In the genomic region with DNA sequence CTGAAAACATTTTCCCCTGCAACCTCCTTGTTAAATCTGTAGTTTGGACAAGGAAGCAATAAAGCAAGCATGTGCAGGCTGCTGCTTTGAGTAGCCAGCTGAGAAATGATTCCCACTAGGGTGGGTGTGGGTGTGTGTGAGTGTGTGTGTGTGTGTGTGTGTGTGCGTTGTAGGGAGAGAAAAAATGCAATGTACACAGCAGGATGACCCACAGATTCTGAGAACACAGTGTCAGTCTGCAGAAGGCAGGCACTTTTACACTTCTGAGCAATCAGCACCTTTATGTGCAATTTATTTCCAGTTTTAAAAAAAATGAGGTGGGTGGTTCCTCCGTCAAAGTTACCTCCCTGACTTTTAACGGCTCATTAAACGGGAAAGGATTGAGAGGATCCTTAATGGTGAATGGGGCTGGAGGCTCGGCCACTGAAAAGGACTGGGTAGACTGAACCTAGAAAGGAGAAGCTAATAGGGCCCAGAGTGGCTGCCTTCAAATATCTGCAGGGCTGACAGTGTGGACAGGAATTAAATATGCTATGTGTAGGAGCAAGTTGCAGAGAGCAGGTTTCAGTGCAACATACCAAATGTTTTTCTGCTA, we compare ENCODE assay signal across 18 cellular contexts. TPM values are rescaled to one million over a fixed set of nuclear protein-coding genes. Genes with fewer than 3 reads are reported as not detected.
DNase-seq lines count a peak whose midpoint lies in the region; ATAC-seq and TF ChIP-seq lines count a peak whose summit lies in the region.
"Had no signal": no experiment of that assay in that cellular context is flagged by ENCODE, and none has a peak within 500 bp of the region (broad histone marks: within the 10 kb centered on the region; RNA-seq: fewer than 3 reads in every experiment).

No MANE protein-coding gene starts in this region.

- no peak overlapping the region for H3K4me3 ChIP-seq in urinary bladder (ENCODE audit: low read depth, low read length)

- H3K27me3 Mint-ChIP-seq in nephron (ENCODE audit: low read depth) = peaks cover 10% of the 10 kb centered on the region

- WGBS in urinary bladder = 55% methylated on average over 5 of the region's 5 CpGs

- ATAC-seq in Right ventricle myocardium superior (ENCODE audit: poor library complexity) = peak; percentile 38
- no peak for ATAC-seq in Right ventricle myocardium inferior
- ATAC-seq: left ventricle myocardium superior, T-helper 17 cell had no signal

- H3K36me3 ChIP-seq in urinary bladder (ENCODE audit: insufficient read depth) = no peaks in the 10 kb centered on the region

- H3K4me1 Mint-ChIP-seq in nephron = peaks cover 30% of the 10 kb centered on the region
- H3K4me1 Mint-ChIP-seq: activated naive CD8-positive, alpha-beta T cell treated with anti-CD3 and anti-CD28 coated beads, Interleukin-2, amount 10 ng/mL, durations not matched to agents 7 days and 5 days had no signal

- no peak for TF ChIP-seq CTCF in nephron (IDR thresholded peaks at IDR 0.05; ENCODE audit: unreplicated experiment in 3 of 3)

- H3K9me3 Mint-ChIP-seq in nephron = no peaks in the 10 kb centered on the region
- H3K9me3 Mint-ChIP-seq: activated naive CD8-positive, alpha-beta T cell treated with anti-CD3 and anti-CD28 coated beads, Interleukin-2, amount 10 ng/mL, durations not matched to agents 7 days and 5 days; nephron progenitor cell had no signal

- peak overlapping the region; percentile 84 to 93 (median 88) for H3K27ac Mint-ChIP-seq in nephron
- H3K27ac Mint-ChIP-seq: activated naive CD8-positive, alpha-beta T cell treated with anti-CD3 and anti-CD28 coated beads, Interleukin-2, amount 10 ng/mL, durations not matched to agents 7 days and 5 days; nephron progenitor cell; T-helper 17 cell had no signal

- H3K27ac ChIP-seq in cingulate gyrus (ENCODE audit: low read depth, low read length) (peak overlapping the region; percentile 13), urinary bladder (ENCODE audit: low read depth) (peak overlapping the region; percentile 26)

- peaks cover 3% of the 10 kb centered on the region for H3K4me1 ChIP-seq in urinary bladder (ENCODE audit: insufficient read depth)

- H3K4me3 Mint-ChIP-seq in nephron = no peak overlapping the region
- H3K4me3 Mint-ChIP-seq: activated naive CD8-positive, alpha-beta T cell treated with anti-CD3 and anti-CD28 coated beads, Interleukin-2, amount 10 ng/mL, durations not matched to agents 7 days and 5 days; T-helper 17 cell had no signal

- no peaks in the 10 kb centered on the region for H3K36me3 Mint-ChIP-seq in nephron (ENCODE audit: low read depth)
- H3K36me3 Mint-ChIP-seq: activated naive CD8-positive, alpha-beta T cell treated with anti-CD3 and anti-CD28 coated beads, Interleukin-2, amount 10 ng/mL, durations not matched to agents 7 days and 5 days had no signal

- DNase-seq in Right ventricle myocardium superior = no peak
- DNase-seq in Right ventricle myocardium inferior (ENCODE audit: missing footprints) = no peak
- no peak for DNase-seq in OCI-M1 (lab: John Stamatoyannopoulos, UW)
- no peak for DNase-seq in globus pallidus (ENCODE audit: low spot score)
- DNase-seq in cardiac septum (ENCODE audit: low spot score) = no peak
- DNase-seq: ACHN; activated naive CD8-positive, alpha-beta T cell treated with anti-CD3 and anti-CD28 coated beads, Interleukin-2, amount 10 ng/mL, durations not matched to agents 7 days and 5 days; activated T-cell treated with anti-CD3 and anti-CD28 coated beads, Interleukin-2, amount 50 U/mL, for 1 hour; hippocampal formation; left ventricle myocardium superior; NCI-H748 treated with DMSO at 0.1 percent for 48 hours; nephron progenitor cell; stimulated activated naive CD4-positive, alpha-beta T cell; T-helper 17 cell had no signal

- intact Hi-C loops in Right ventricle myocardium superior (cut with DNase I) (no loop called here), Right ventricle myocardium inferior (cut with DNase I) (no loop called here), cardiac septum (cut with DNase I) (no loop called here)

RNA-seq across cellular contexts. Expression of gene LIPC, which starts 38.5 kb away (rescaled TPM):
- total RNA-seq in Right ventricle myocardium superior (0.65 TPM), Right ventricle myocardium inferior (0.70 TPM), urinary bladder (1.2 TPM), cardiac septum (0.62 TPM)
- polyA plus RNA-seq in urinary bladder = 0.41 TPM
- total RNA-seq: Calu3 had no signal
